In genomic region chr21:14480601-14481000, GRCh38 we compare ENCODE assay signal across 17 cellular contexts.
DNase-seq lines count a peak whose midpoint lies in the region; ATAC-seq and TF ChIP-seq lines count a peak whose summit lies in the region.
"Had no signal": no experiment of that assay in that cellular context is flagged by ENCODE, and none has a peak within 500 bp of the region (broad histone marks: within the 10 kb centered on the region; RNA-seq: fewer than 3 reads in every experiment).

No MANE protein-coding gene starts in this region.

- H3K9me3 Mint-ChIP-seq in activated naive CD4-positive, alpha-beta T cell treated with anti-CD3 and anti-CD28 coated beads, Interleukin-2, amount 50 U/mL, for 24 hours = peaks cover 15% of the 10 kb centered on the region

- H3K4me3 Mint-ChIP-seq in activated naive CD4-positive, alpha-beta T cell treated with anti-CD3 and anti-CD28 coated beads, Interleukin-2, amount 50 U/mL, for 24 hours = no peak overlapping the region
- H3K4me3 Mint-ChIP-seq in T-helper 17 cell = no peak overlapping the region

- H3K27ac Mint-ChIP-seq in activated naive CD4-positive, alpha-beta T cell treated with anti-CD3 and anti-CD28 coated beads, Interleukin-2, amount 50 U/mL, for 24 hours = peak overlapping the region; percentile 83
- peak overlapping the region; percentile 77 for H3K27ac Mint-ChIP-seq in T-helper 17 cell

- H3K36me3 Mint-ChIP-seq in activated naive CD4-positive, alpha-beta T cell treated with anti-CD3 and anti-CD28 coated beads, Interleukin-2, amount 50 U/mL, for 24 hours = peaks cover 18% of the 10 kb centered on the region
- H3K36me3 Mint-ChIP-seq in T-helper 17 cell (ENCODE audit: low read depth) = peaks cover 4% of the 10 kb centered on the region

- H3K4me1 Mint-ChIP-seq in activated naive CD4-positive, alpha-beta T cell treated with anti-CD3 and anti-CD28 coated beads, Interleukin-2, amount 50 U/mL, for 24 hours = peaks cover 52% of the 10 kb centered on the region
- H3K4me1 Mint-ChIP-seq in T-helper 17 cell = peaks cover 11% of the 10 kb centered on the region

- no peaks in the 10 kb centered on the region for H3K27me3 Mint-ChIP-seq in activated naive CD4-positive, alpha-beta T cell treated with anti-CD3 and anti-CD28 coated beads, Interleukin-2, amount 50 U/mL, for 24 hours
- H3K27me3 Mint-ChIP-seq in T-helper 17 cell = no peaks in the 10 kb centered on the region

- ATAC-seq in T-helper 17 cell (no peak), GM18907 (IDR thresholded peaks at IDR 0.05; ENCODE audit: unreplicated experiment) (no peak), HG03354 (IDR thresholded peaks at IDR 0.05; ENCODE audit: poor library complexity, severe bottlenecking, unreplicated experiment) (no peak)

- H3K4me3 ChIP-seq in fibroblast of mammary gland (ENCODE audit: control insufficient read depth, low read depth, low read length) = no peak overlapping the region
- H3K4me3 ChIP-seq: tibial nerve had no signal

- no peak for TF ChIP-seq CTCF in fibroblast of mammary gland (conservative IDR thresholded peaks at IDR 0.05; ENCODE audit: control insufficient read depth, insufficient read depth, low read depth, low read length)

- H3K9me3 ChIP-seq in T-helper 17 cell (ENCODE audit: control insufficient read depth, low read length, poor library complexity, severe bottlenecking) = no peaks in the 10 kb centered on the region
- H3K9me3 ChIP-seq: tibial nerve had no signal

- no peak for DNase-seq in activated naive CD4-positive, alpha-beta T cell treated with Interleukin-2 at 50 U/mL for 16 hours
- DNase-seq in T-helper 17 cell = no peak
- DNase-seq in fibroblast of mammary gland (ENCODE audit: low read depth) = peak; percentile 9
- DNase-seq in NCI-H1048 (lab: John Stamatoyannopoulos, UW) = no peak
- no peak for DNase-seq in stimulated activated naive CD4-positive, alpha-beta T cell (lab: John Stamatoyannopoulos, UW)
- DNase-seq: activated CD4-positive, alpha-beta T cell treated with anti-CD3 and anti-CD28 coated beads, Interleukin-2, amount 50 U/mL, for 4 hours; activated gamma-delta T cell; central memory CD4-positive, alpha-beta T cell; DMS79; glutamatergic neuron; NCI-H1694; NCI-H510A treated with DMSO at 0.1 percent for 48 hours; posterior cingulate gyrus had no signal
